ENCODE assay signal across 2 cellular contexts in the genomic region with DNA sequence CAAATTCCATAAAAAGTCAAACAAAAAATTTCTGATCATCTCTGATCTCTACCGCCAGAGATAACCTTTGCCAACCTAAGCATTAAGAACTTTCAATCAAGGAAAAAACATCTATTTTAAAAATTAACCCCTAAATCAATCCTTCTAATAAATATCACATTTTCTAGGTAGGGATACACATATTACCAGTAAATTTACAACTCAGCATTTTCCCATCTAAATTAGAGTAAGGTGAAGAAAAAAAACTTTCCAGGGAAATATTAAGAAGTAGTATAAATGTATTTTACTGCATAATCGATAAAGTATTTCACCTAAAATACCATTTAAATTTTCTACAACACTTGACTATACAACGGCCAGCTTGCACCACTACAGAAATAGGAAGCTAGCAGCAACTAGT.
TF ChIP-seq lines count a peak whose summit lies in the region.

No MANE protein-coding gene starts in this region.

TF ChIP-seq in SK-N-SH, 30 proteins besides CTCF, POLR2A, EP300 and RAD21 (continued from another document):
- TF ChIP-seq, protein P1, sequence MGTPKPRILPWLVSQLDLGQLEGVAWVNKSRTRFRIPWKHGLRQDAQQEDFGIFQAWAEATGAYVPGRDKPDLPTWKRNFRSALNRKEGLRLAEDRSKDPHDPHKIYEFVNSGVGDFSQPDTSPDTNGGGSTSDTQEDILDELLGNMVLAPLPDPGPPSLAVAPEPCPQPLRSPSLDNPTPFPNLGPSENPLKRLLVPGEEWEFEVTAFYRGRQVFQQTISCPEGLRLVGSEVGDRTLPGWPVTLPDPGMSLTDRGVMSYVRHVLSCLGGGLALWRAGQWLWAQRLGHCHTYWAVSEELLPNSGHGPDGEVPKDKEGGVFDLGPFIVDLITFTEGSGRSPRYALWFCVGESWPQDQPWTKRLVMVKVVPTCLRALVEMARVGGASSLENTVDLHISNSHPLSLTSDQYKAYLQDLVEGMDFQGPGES (IDR thresholded peaks at IDR 0.05; ENCODE audit: low read depth, low read length) = no peak
- TF ChIP-seq FOSL2 (IDR thresholded peaks at IDR 0.05; ENCODE audit: borderline replicate concordance, low read depth) (no peak), MEF2A (IDR thresholded peaks at IDR 0.05; ENCODE audit: borderline replicate concordance, low read depth) (no peak), YY1 (IDR thresholded peaks at IDR 0.05; ENCODE audit: low read depth) (no peak), TAF1 (IDR thresholded peaks at IDR 0.05; ENCODE audit: borderline replicate concordance, low read depth, low read length) (no peak), JUND (IDR thresholded peaks at IDR 0.05) (no peak), GATA2 (CRISPR knock-in tag; IDR thresholded peaks at IDR 0.05) (no peak), POLR2AphosphoS5 (IDR thresholded peaks at IDR 0.05; ENCODE audit: low read depth, low read length) (no peak), MXI1 (IDR thresholded peaks at IDR 0.05; ENCODE audit: low read depth, low read length) (no peak), RCOR1 (IDR thresholded peaks at IDR 0.05; ENCODE audit: low read length) (no peak), NRF1 (IDR thresholded peaks at IDR 0.05; ENCODE audit: low read depth, low read length) (no peak), RFX5 (IDR thresholded peaks at IDR 0.05; ENCODE audit: low read length) (no peak), TEAD4 (IDR thresholded peaks at IDR 0.05; ENCODE audit: borderline replicate concordance, insufficient read depth) (no peak), SIN3A (IDR thresholded peaks at IDR 0.05; ENCODE audit: borderline replicate concordance, low read depth, low read length) (no peak), EZH2phosphoT487 (IDR thresholded peaks at IDR 0.05; ENCODE audit: borderline replicate concordance, low read depth) (no peak)
- TF ChIP-seq, protein P2, sequence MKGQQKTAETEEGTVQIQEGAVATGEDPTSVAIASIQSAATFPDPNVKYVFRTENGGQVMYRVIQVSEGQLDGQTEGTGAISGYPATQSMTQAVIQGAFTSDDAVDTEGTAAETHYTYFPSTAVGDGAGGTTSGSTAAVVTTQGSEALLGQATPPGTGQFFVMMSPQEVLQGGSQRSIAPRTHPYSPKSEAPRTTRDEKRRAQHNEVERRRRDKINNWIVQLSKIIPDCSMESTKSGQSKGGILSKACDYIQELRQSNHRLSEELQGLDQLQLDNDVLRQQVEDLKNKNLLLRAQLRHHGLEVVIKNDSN (IDR thresholded peaks at IDR 0.05; ENCODE audit: borderline replicate concordance, low read depth) = no peak
- TF ChIP-seq, protein P3, sequence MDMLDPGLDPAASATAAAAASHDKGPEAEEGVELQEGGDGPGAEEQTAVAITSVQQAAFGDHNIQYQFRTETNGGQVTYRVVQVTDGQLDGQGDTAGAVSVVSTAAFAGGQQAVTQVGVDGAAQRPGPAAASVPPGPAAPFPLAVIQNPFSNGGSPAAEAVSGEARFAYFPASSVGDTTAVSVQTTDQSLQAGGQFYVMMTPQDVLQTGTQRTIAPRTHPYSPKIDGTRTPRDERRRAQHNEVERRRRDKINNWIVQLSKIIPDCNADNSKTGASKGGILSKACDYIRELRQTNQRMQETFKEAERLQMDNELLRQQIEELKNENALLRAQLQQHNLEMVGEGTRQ (IDR thresholded peaks at IDR 0.05; ENCODE audit: borderline replicate concordance, low read depth, low read length) = no peak
- TF ChIP-seq, protein P4, sequence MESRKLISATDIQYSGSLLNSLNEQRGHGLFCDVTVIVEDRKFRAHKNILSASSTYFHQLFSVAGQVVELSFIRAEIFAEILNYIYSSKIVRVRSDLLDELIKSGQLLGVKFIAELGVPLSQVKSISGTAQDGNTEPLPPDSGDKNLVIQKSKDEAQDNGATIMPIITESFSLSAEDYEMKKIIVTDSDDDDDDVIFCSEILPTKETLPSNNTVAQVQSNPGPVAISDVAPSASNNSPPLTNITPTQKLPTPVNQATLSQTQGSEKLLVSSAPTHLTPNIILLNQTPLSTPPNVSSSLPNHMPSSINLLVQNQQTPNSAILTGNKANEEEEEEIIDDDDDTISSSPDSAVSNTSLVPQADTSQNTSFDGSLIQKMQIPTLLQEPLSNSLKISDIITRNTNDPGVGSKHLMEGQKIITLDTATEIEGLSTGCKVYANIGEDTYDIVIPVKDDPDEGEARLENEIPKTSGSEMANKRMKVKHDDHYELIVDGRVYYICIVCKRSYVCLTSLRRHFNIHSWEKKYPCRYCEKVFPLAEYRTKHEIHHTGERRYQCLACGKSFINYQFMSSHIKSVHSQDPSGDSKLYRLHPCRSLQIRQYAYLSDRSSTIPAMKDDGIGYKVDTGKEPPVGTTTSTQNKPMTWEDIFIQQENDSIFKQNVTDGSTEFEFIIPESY (IDR thresholded peaks at IDR 0.05; ENCODE audit: borderline replicate concordance, low read depth) = no peak

TF ChIP-seq in SK-N-SH treated with all-trans-retinoic acid at 6 μM for 48 hours, 23 proteins besides CTCF, POLR2A, EP300 and RAD21 (continued from another document):
- TF ChIP-seq ZNF8 (CRISPR knock-in tag; IDR thresholded peaks at IDR 0.05) (no peak), GLIS3 (CRISPR knock-in tag; IDR thresholded peaks at IDR 0.05) (no peak), RARB (CRISPR knock-in tag; IDR thresholded peaks at IDR 0.05) (no peak), ARNTL (CRISPR knock-in tag; IDR thresholded peaks at IDR 0.05; ENCODE audit: borderline replicate concordance, low read depth) (no peak)
- TF ChIP-seq, protein P5, sequence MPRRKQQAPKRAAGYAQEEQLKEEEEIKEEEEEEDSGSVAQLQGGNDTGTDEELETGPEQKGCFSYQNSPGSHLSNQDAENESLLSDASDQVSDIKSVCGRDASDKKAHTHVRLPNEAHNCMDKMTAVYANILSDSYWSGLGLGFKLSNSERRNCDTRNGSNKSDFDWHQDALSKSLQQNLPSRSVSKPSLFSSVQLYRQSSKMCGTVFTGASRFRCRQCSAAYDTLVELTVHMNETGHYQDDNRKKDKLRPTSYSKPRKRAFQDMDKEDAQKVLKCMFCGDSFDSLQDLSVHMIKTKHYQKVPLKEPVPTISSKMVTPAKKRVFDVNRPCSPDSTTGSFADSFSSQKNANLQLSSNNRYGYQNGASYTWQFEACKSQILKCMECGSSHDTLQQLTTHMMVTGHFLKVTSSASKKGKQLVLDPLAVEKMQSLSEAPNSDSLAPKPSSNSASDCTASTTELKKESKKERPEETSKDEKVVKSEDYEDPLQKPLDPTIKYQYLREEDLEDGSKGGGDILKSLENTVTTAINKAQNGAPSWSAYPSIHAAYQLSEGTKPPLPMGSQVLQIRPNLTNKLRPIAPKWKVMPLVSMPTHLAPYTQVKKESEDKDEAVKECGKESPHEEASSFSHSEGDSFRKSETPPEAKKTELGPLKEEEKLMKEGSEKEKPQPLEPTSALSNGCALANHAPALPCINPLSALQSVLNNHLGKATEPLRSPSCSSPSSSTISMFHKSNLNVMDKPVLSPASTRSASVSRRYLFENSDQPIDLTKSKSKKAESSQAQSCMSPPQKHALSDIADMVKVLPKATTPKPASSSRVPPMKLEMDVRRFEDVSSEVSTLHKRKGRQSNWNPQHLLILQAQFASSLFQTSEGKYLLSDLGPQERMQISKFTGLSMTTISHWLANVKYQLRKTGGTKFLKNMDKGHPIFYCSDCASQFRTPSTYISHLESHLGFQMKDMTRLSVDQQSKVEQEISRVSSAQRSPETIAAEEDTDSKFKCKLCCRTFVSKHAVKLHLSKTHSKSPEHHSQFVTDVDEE (CRISPR knock-in tag; IDR thresholded peaks at IDR 0.05) = no peak
